Comparison of ENCODE assay signal across 30 cellular contexts in the genomic region with DNA sequence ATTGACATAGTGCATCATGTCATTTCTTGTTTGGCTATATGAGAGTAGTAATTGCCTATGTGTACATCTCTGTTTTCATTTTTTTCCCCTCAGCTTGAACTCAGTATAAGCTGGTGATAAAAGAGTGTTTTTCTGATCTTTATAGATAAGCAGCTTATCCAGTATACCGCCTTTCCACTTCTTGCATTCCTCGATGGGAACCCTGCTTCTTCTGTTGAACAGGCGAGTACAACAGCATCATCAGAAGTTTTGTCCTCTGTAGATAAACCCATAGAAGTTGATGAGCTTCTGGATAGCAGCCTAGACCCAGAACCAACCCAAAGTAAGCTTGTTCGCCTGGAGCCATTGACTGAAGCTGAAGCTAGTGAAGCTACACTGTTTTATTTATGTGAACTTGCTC.
"Had no signal": no experiment of that assay in that cellular context is flagged by ENCODE, and none has a peak within 500 bp of the region (broad histone marks: within the 10 kb centered on the region; RNA-seq: fewer than 3 reads in every experiment).

No MANE protein-coding gene starts in this region.

- H3K9me3 Mint-ChIP-seq: activated CD4-positive, alpha-beta memory T cell treated with anti-CD3 and anti-CD28 coated beads for 36 hours; activated CD4-positive, alpha-beta T cell treated with anti-CD3 and anti-CD28 coated beads, Interleukin-2, amount 10 ng/mL, durations not matched to agents 24 days and 14 days; activated naive CD4-positive, alpha-beta T cell treated with anti-CD3 and anti-CD28 coated beads for 36 hours; activated naive CD4-positive, alpha-beta T cell treated with anti-CD3 and anti-CD28 coated beads, Interleukin-2, amount 50 U/mL, for 24 hours; activated T-cell treated with anti-CD3 and anti-CD28 coated beads, Interleukin-2, amount 50 U/mL, for 24 hours; activated T-helper 17 cell treated with anti-CD3 and anti-CD28 coated beads, Interleukin-2, amount 50 U/mL, for 72 hours; brain; central memory CD8-positive, alpha-beta T cell; dendritic cell treated with granulocyte-macrophage colony-stimulating factor and Interleukin-4, amounts not matched to agents 40 ng/mL and 50 ng/mL, for 4 days; endodermal cell had no signal

- H3K9me3 ChIP-seq: ascending aorta, esophagus muscularis mucosa, gastrocnemius medialis, heart left ventricle had no signal

- H3K27me3 ChIP-seq: ascending aorta, dorsolateral prefrontal cortex, esophagus muscularis mucosa, foreskin keratinocyte, gastrocnemius medialis, heart left ventricle had no signal

- H3K27me3 Mint-ChIP-seq: activated CD4-positive, alpha-beta memory T cell treated with anti-CD3 and anti-CD28 coated beads for 36 hours; activated CD4-positive, alpha-beta T cell treated with anti-CD3 and anti-CD28 coated beads for 36 hours; activated CD4-positive, alpha-beta T cell treated with anti-CD3 and anti-CD28 coated beads, Interleukin-2, amount 10 ng/mL, durations not matched to agents 24 days and 14 days; activated CD8-positive, alpha-beta memory T cell treated with anti-CD3 and anti-CD28 coated beads, Interleukin-2, amount 10 ng/mL, durations not matched to agents 7 days and 5 days; activated naive CD4-positive, alpha-beta T cell treated with anti-CD3 and anti-CD28 coated beads, Interleukin-2, amount 50 U/mL, for 24 hours; activated naive CD8-positive, alpha-beta T cell treated with anti-CD3 and anti-CD28 coated beads, Interleukin-2, amount 10 ng/mL, durations not matched to agents 7 days and 5 days; activated T-cell treated with anti-CD3 and anti-CD28 coated beads, Interleukin-2, amount 50 U/mL, for 24 hours; activated T-helper 17 cell treated with anti-CD3 and anti-CD28 coated beads, Interleukin-2, amount 50 U/mL, for 72 hours; brain; central memory CD8-positive, alpha-beta T cell; dendritic cell treated with granulocyte-macrophage colony-stimulating factor and Interleukin-4, amounts not matched to agents 40 ng/mL and 50 ng/mL, for 4 days had no signal

- H3K4me1 Mint-ChIP-seq: brain, endodermal cell had no signal

- H3K4me1 ChIP-seq: ascending aorta, esophagus muscularis mucosa, foreskin keratinocyte, heart left ventricle had no signal

- FAIRE-seq: bronchial epithelial cell had no signal

- H3K27ac Mint-ChIP-seq: activated CD4-positive, alpha-beta memory T cell treated with anti-CD3 and anti-CD28 coated beads for 36 hours; activated CD4-positive, alpha-beta T cell treated with anti-CD3 and anti-CD28 coated beads for 36 hours; activated CD4-positive, alpha-beta T cell treated with anti-CD3 and anti-CD28 coated beads, Interleukin-2, amount 10 ng/mL, durations not matched to agents 24 days and 14 days; activated CD8-positive, alpha-beta memory T cell treated with anti-CD3 and anti-CD28 coated beads, Interleukin-2, amount 10 ng/mL, durations not matched to agents 7 days and 5 days; activated CD8-positive, alpha-beta T cell treated with anti-CD3 and anti-CD28 coated beads, Interleukin-2, amount 10 ng/mL, durations not matched to agents 7 days and 5 days; activated naive CD4-positive, alpha-beta T cell treated with anti-CD3 and anti-CD28 coated beads for 36 hours; activated naive CD8-positive, alpha-beta T cell treated with anti-CD3 and anti-CD28 coated beads, Interleukin-2, amount 10 ng/mL, durations not matched to agents 7 days and 5 days; dendritic cell treated with granulocyte-macrophage colony-stimulating factor and Interleukin-4, amounts not matched to agents 40 ng/mL and 50 ng/mL, for 4 days; endodermal cell had no signal

- H3K4me3 Mint-ChIP-seq: activated CD4-positive, alpha-beta memory T cell treated with anti-CD3 and anti-CD28 coated beads for 36 hours; activated CD4-positive, alpha-beta T cell treated with anti-CD3 and anti-CD28 coated beads for 36 hours; activated CD4-positive, alpha-beta T cell treated with anti-CD3 and anti-CD28 coated beads, Interleukin-2, amount 10 ng/mL, durations not matched to agents 24 days and 14 days; activated CD8-positive, alpha-beta memory T cell treated with anti-CD3 and anti-CD28 coated beads, Interleukin-2, amount 10 ng/mL, durations not matched to agents 7 days and 5 days; activated CD8-positive, alpha-beta T cell treated with anti-CD3 and anti-CD28 coated beads, Interleukin-2, amount 10 ng/mL, durations not matched to agents 7 days and 5 days; activated naive CD4-positive, alpha-beta T cell treated with anti-CD3 and anti-CD28 coated beads for 36 hours; activated naive CD4-positive, alpha-beta T cell treated with anti-CD3 and anti-CD28 coated beads, Interleukin-2, amount 50 U/mL, for 24 hours; activated naive CD8-positive, alpha-beta T cell treated with anti-CD3 and anti-CD28 coated beads, Interleukin-2, amount 10 ng/mL, durations not matched to agents 7 days and 5 days; activated T-cell treated with anti-CD3 and anti-CD28 coated beads, Interleukin-2, amount 50 U/mL, for 24 hours; activated T-helper 17 cell treated with anti-CD3 and anti-CD28 coated beads, Interleukin-2, amount 50 U/mL, for 72 hours; brain; central memory CD8-positive, alpha-beta T cell; dendritic cell treated with granulocyte-macrophage colony-stimulating factor and Interleukin-4, amounts not matched to agents 40 ng/mL and 50 ng/mL, for 4 days; endodermal cell had no signal

- ATAC-seq: activated CD4-positive, alpha-beta T cell treated with anti-CD3 and anti-CD28 coated beads for 36 hours; activated CD8-positive, alpha-beta memory T cell treated with anti-CD3 and anti-CD28 coated beads, Interleukin-2, amount 10 ng/mL, durations not matched to agents 7 days and 5 days; activated CD8-positive, alpha-beta T cell treated with anti-CD3 and anti-CD28 coated beads, Interleukin-2, amount 10 ng/mL, durations not matched to agents 7 days and 5 days; activated T-helper 17 cell treated with anti-CD3 and anti-CD28 coated beads, Interleukin-2, amount 50 U/mL, for 72 hours; foreskin keratinocyte; gastrocnemius medialis; heart left ventricle had no signal

- DNase-seq: activated CD4-positive, alpha-beta memory T cell treated with anti-CD3 and anti-CD28 coated beads for 36 hours; activated CD4-positive, alpha-beta T cell treated with anti-CD3 and anti-CD28 coated beads for 36 hours; activated CD4-positive, alpha-beta T cell treated with anti-CD3 and anti-CD28 coated beads, Interleukin-2, amount 10 ng/mL, durations not matched to agents 24 days and 14 days; activated CD4-positive, CD25-positive, alpha-beta regulatory T cell; activated CD4-positive, CD25-positive, alpha-beta regulatory T cell treated with anti-CD3 and anti-CD28 coated beads, Interleukin-2, amount 50 U/mL, for 72 hours; activated CD8-positive, alpha-beta memory T cell treated with anti-CD3 and anti-CD28 coated beads, Interleukin-2, amount 10 ng/mL, durations not matched to agents 7 days and 5 days; activated CD8-positive, alpha-beta memory T cell treated with anti-CD3 and anti-CD28 coated beads, Interleukin-2, amount 50 U/mL, for 4 hours; activated CD8-positive, alpha-beta T cell treated with anti-CD3 and anti-CD28 coated beads, Interleukin-2, amount 10 ng/mL, durations not matched to agents 7 days and 5 days; activated effector memory CD4-positive, alpha-beta T cell treated with Interleukin-2 at 50 U/mL for 16 hours; activated naive CD4-positive, alpha-beta T cell treated with anti-CD3 and anti-CD28 coated beads for 36 hours; activated naive CD8-positive, alpha-beta T cell treated with anti-CD3 and anti-CD28 coated beads, Interleukin-2, amount 10 ng/mL, durations not matched to agents 7 days and 5 days; activated T-cell treated with anti-CD3 and anti-CD28 coated beads, Interleukin-2, amount 50 U/mL, for 24 hours; dorsolateral prefrontal cortex; effector memory CD4-positive, alpha-beta T cell; endodermal cell; foreskin keratinocyte; gastrocnemius medialis; glutamatergic neuron; heart left ventricle; T-helper 1 cell; T-helper 2 cell had no signal

- H3K4me3 ChIP-seq: ascending aorta, coronary artery, dorsolateral prefrontal cortex, esophagus muscularis mucosa, gastrocnemius medialis, heart left ventricle had no signal

- H3K27ac ChIP-seq: ascending aorta, coronary artery, dorsolateral prefrontal cortex, esophagus muscularis mucosa, foreskin keratinocyte, heart left ventricle had no signal
